Comparison of ENCODE assay signal across 1 cellular context in the genomic region with DNA sequence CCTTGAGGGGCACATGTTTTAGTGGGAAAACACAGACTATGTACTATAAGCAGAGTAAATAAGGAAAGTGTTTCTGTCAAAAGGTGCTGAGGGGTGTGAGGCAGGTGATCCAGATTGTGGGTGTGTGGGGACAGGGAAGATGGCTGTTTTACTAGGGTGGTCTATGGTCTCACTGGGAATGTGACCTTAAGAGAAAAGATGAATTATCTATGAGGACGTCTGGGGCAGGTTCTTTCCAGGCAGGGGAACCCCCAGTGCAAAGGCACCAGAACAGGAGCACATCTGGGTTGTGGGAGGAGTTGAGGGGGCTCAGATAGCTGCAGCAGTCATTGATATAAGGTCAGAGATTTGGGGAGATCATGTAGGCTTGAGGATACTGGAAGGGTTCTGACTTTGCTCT.
A peak's percentile ranks its signal among the peaks of the same experiment; 100 is the strongest.
TF ChIP-seq lines count a peak whose summit lies in the region.

No MANE protein-coding gene starts in this region.

TF ChIP-seq in GM12878, 131 proteins besides CTCF, POLR2A, EP300 and RAD21:
- TF ChIP-seq SIN3A (IDR thresholded peaks at IDR 0.05; ENCODE audit: low read depth, low read length) (0 out of 2 replicates have a peak, but pooled peaks have one; percentile 42), SMARCA5 (IDR thresholded peaks at IDR 0.05) (peak; percentile 68; the same call in 1 of the 2 replicates), MTA2 (IDR thresholded peaks at IDR 0.05; ENCODE audit: low read depth) (0 out of 2 replicates have a peak, but pooled peaks have one; percentile 13), IRF4 (IDR thresholded peaks at IDR 0.05; ENCODE audit: low read depth, low read length) (0 out of 2 replicates have a peak, but pooled peaks have one; percentile 1), SMAD1 (IDR thresholded peaks at IDR 0.05; ENCODE audit: low read depth, partially characterized antibody) (no peak), RELA (IDR thresholded peaks at IDR 0.05; ENCODE audit: borderline replicate concordance, partially characterized antibody) (peak; percentile 55), HDGF (IDR thresholded peaks at IDR 0.05) (0 out of 2 replicates have a peak, but pooled peaks have one; percentile 22), GATAD2B (conservative IDR thresholded peaks at IDR 0.05; ENCODE audit: low read depth) (no peak), SRF (IDR thresholded peaks at IDR 0.05; ENCODE audit: low read depth in 2 of 2, low read length in 2 of 2) (no peak), EGR1 (IDR thresholded peaks at IDR 0.05; ENCODE audit: borderline replicate concordance in 1 of 2, low read depth in 2 of 2, low read length in 2 of 2) (no peak), LARP7 (IDR thresholded peaks at IDR 0.05) (peak; percentile 29; the same call in 1 of the 2 replicates), NBN (IDR thresholded peaks at IDR 0.05) (peak; percentile 85; the same call in 1 of the 2 replicates), NR2F1 (conservative IDR thresholded peaks at IDR 0.05) (no peak; the same call in none of the 2 replicates)
- TF ChIP-seq, protein P1, sequence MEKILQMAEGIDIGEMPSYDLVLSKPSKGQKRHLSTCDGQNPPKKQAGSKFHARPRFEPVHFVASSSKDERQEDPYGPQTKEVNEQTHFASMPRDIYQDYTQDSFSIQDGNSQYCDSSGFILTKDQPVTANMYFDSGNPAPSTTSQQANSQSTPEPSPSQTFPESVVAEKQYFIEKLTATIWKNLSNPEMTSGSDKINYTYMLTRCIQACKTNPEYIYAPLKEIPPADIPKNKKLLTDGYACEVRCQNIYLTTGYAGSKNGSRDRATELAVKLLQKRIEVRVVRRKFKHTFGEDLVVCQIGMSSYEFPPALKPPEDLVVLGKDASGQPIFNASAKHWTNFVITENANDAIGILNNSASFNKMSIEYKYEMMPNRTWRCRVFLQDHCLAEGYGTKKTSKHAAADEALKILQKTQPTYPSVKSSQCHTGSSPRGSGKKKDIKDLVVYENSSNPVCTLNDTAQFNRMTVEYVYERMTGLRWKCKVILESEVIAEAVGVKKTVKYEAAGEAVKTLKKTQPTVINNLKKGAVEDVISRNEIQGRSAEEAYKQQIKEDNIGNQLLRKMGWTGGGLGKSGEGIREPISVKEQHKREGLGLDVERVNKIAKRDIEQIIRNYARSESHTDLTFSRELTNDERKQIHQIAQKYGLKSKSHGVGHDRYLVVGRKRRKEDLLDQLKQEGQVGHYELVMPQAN (conservative IDR thresholded peaks at IDR 0.05) = no peak
- TF ChIP-seq, protein P2, sequence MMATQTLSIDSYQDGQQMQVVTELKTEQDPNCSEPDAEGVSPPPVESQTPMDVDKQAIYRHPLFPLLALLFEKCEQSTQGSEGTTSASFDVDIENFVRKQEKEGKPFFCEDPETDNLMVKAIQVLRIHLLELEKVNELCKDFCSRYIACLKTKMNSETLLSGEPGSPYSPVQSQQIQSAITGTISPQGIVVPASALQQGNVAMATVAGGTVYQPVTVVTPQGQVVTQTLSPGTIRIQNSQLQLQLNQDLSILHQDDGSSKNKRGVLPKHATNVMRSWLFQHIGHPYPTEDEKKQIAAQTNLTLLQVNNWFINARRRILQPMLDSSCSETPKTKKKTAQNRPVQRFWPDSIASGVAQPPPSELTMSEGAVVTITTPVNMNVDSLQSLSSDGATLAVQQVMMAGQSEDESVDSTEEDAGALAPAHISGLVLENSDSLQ (IDR thresholded peaks at IDR 0.05) = 0 out of 2 replicates have a peak, but pooled peaks have one; percentile 4
- TF ChIP-seq, protein P3, sequence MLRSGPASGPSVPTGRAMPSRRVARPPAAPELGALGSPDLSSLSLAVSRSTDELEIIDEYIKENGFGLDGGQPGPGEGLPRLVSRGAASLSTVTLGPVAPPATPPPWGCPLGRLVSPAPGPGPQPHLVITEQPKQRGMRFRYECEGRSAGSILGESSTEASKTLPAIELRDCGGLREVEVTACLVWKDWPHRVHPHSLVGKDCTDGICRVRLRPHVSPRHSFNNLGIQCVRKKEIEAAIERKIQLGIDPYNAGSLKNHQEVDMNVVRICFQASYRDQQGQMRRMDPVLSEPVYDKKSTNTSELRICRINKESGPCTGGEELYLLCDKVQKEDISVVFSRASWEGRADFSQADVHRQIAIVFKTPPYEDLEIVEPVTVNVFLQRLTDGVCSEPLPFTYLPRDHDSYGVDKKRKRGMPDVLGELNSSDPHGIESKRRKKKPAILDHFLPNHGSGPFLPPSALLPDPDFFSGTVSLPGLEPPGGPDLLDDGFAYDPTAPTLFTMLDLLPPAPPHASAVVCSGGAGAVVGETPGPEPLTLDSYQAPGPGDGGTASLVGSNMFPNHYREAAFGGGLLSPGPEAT (IDR thresholded peaks at IDR 0.05; ENCODE audit: low read depth) = peak; percentile 74
- TF ChIP-seq, protein P4, sequence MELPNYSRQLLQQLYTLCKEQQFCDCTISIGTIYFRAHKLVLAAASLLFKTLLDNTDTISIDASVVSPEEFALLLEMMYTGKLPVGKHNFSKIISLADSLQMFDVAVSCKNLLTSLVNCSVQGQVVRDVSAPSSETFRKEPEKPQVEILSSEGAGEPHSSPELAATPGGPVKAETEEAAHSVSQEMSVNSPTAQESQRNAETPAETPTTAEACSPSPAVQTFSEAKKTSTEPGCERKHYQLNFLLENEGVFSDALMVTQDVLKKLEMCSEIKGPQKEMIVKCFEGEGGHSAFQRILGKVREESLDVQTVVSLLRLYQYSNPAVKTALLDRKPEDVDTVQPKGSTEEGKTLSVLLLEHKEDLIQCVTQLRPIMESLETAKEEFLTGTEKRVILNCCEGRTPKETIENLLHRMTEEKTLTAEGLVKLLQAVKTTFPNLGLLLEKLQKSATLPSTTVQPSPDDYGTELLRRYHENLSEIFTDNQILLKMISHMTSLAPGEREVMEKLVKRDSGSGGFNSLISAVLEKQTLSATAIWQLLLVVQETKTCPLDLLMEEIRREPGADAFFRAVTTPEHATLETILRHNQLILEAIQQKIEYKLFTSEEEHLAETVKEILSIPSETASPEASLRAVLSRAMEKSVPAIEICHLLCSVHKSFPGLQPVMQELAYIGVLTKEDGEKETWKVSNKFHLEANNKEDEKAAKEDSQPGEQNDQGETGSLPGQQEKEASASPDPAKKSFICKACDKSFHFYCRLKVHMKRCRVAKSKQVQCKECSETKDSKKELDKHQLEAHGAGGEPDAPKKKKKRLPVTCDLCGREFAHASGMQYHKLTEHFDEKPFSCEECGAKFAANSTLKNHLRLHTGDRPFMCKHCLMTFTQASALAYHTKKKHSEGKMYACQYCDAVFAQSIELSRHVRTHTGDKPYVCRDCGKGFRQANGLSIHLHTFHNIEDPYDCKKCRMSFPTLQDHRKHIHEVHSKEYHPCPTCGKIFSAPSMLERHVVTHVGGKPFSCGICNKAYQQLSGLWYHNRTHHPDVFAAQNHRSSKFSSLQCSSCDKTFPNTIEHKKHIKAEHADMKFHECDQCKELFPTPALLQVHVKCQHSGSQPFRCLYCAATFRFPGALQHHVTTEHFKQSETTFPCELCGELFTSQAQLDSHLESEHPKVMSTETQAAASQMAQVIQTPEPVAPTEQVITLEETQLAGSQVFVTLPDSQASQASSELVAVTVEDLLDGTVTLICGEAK (IDR thresholded peaks at IDR 0.05; ENCODE audit: borderline replicate concordance) = 0 out of 2 replicates have a peak, but pooled peaks have one; percentile 0
